Comparison of ENCODE assay signal across 9 cellular contexts in the genomic region with DNA sequence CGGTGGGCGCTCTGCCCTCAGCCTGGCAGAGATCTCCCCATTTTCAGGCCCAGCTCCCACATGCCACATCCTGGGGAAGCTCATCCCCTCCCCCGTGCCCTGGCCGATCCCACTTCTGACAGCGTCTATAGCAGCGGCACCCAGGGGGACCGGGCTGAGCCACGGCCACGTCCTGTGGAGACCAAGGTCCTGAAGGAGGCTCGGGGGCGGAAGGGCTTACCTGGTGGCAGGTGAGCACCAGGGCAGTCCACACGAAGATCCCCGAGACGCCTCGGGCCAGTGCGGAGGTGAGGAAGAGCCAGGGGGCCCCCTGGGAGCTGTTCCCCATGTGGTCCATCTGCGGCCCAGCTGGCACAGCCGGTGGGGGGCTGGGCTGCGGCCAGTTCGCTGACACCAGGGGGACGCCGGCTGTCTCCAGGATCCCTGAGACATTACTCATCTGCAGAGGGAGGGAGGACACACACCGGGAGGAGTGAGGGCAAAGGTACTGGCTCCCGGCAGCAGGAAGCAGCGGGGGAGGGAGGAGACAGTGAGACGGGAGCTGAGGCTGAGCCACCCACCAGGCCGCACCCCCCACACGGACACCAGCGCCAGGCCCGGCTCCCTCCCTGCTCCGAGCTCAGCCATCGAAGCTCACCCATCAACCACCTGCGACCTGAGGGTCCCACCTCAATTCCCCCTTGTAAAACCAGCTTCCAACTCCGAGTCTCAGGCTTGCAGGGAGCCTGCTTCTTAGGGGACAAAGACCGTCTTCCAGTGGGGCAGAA. TPM values are rescaled to one million over a fixed set of nuclear protein-coding genes. Genes with fewer than 3 reads are reported as not detected.
A peak's percentile ranks its signal among the peaks of the same experiment; 100 is the strongest.
DNase-seq lines count a peak whose midpoint lies in the region; ATAC-seq and TF ChIP-seq lines count a peak whose summit lies in the region.
"Had no signal": no experiment of that assay in that cellular context is flagged by ENCODE, and none has a peak within 500 bp of the region (broad histone marks: within the 10 kb centered on the region; RNA-seq: fewer than 3 reads in every experiment).

No MANE protein-coding gene starts in this region.

- intact Hi-C loops in activated T-helper 1 cell treated with anti-CD3 and anti-CD28 coated beads, Interleukin-12 subunit alpha, Interleukin-12 subunit beta, Interleukin-2, Interleukin-4 antibody, amounts not matched to agents 30 ng/mL and 10 ng/mL and 1 ng/mL, durations not matched to agents 14 hours and 24 hours and 36 hours (cut with micrococcal nuclease) = no loop called here

- peak overlapping the region; percentile 10 for H3K27ac Mint-ChIP-seq in osteocyte (ENCODE audit: unreplicated experiment)
- no peak overlapping the region for H3K27ac Mint-ChIP-seq in activated T-helper 1 cell treated with anti-CD3 and anti-CD28 coated beads, Interleukin-12 subunit alpha, Interleukin-12 subunit beta, Interleukin-2, Interleukin-4 antibody, amounts not matched to agents 30 ng/mL and 10 ng/mL and 1 ng/mL, durations not matched to agents 14 hours and 24 hours and 36 hours

- no peaks in the 10 kb centered on the region for H3K27me3 ChIP-seq in endocrine pancreas (ENCODE audit: control insufficient read depth, insufficient read depth, low read length)

- H3K9me3 ChIP-seq in endocrine pancreas (ENCODE audit: control insufficient read depth, low read length) = no peaks in the 10 kb centered on the region

- H3K9me3 Mint-ChIP-seq in osteocyte (ENCODE audit: unreplicated experiment) = no peaks in the 10 kb centered on the region
- no peaks in the 10 kb centered on the region for H3K9me3 Mint-ChIP-seq in activated T-helper 1 cell treated with anti-CD3 and anti-CD28 coated beads, Interleukin-12 subunit alpha, Interleukin-12 subunit beta, Interleukin-2, Interleukin-4 antibody, amounts not matched to agents 30 ng/mL and 10 ng/mL and 1 ng/mL, durations not matched to agents 14 hours and 24 hours and 36 hours

- peaks cover 15% of the 10 kb centered on the region for H3K4me1 Mint-ChIP-seq in osteocyte (ENCODE audit: unreplicated experiment)
- no peaks in the 10 kb centered on the region for H3K4me1 Mint-ChIP-seq in activated T-helper 1 cell treated with anti-CD3 and anti-CD28 coated beads, Interleukin-12 subunit alpha, Interleukin-12 subunit beta, Interleukin-2, Interleukin-4 antibody, amounts not matched to agents 30 ng/mL and 10 ng/mL and 1 ng/mL, durations not matched to agents 14 hours and 24 hours and 36 hours (ENCODE audit: low read depth)

- no peak for ATAC-seq in HG03442 (IDR thresholded peaks at IDR 0.05; ENCODE audit: unreplicated experiment)
- ATAC-seq in HG02870 (IDR thresholded peaks at IDR 0.05; ENCODE audit: unreplicated experiment) = no peak

- H3K36me3 ChIP-seq in endocrine pancreas (ENCODE audit: control insufficient read depth, insufficient read depth, low read length) = no peaks in the 10 kb centered on the region

- H3K4me3 ChIP-seq in endocrine pancreas (ENCODE audit: control insufficient read depth, insufficient read depth, low read length) = no peak overlapping the region

- peak overlapping the region; percentile 86 for H3K9ac ChIP-seq in endocrine pancreas (ENCODE audit: control insufficient read depth, insufficient read depth, low read length)

- H3K4me1 ChIP-seq in endocrine pancreas (ENCODE audit: control insufficient read depth, insufficient read depth, low read length) = no peaks in the 10 kb centered on the region

- no peaks in the 10 kb centered on the region for H3K27me3 Mint-ChIP-seq in osteocyte (ENCODE audit: unreplicated experiment)
- H3K27me3 Mint-ChIP-seq in activated T-helper 1 cell treated with anti-CD3 and anti-CD28 coated beads, Interleukin-12 subunit alpha, Interleukin-12 subunit beta, Interleukin-2, Interleukin-4 antibody, amounts not matched to agents 30 ng/mL and 10 ng/mL and 1 ng/mL, durations not matched to agents 14 hours and 24 hours and 36 hours (ENCODE audit: insufficient read depth) = no peaks in the 10 kb centered on the region

- DNase-seq in EH (ENCODE audit: low read depth) = peak; percentile 95
- DNase-seq in NCI-H2171 (lab: John Stamatoyannopoulos, UW) = peak; percentile 76
- no peak for DNase-seq in osteocyte (ENCODE audit: extremely low spot score, unreplicated experiment)
- no peak for DNase-seq in NCI-H446 treated with DMSO at 0.1 percent for 48 hours (lab: John Stamatoyannopoulos, UW)
- DNase-seq in activated T-helper 1 cell treated with anti-CD3 and anti-CD28 coated beads, Interleukin-12 subunit alpha, Interleukin-12 subunit beta, Interleukin-2, Interleukin-4 antibody, amounts not matched to agents 30 ng/mL and 10 ng/mL and 1 ng/mL, durations not matched to agents 14 hours and 24 hours and 36 hours (ENCODE audit: low spot score) = no peak

- no peaks in the 10 kb centered on the region for H3K36me3 Mint-ChIP-seq in osteocyte (ENCODE audit: unreplicated experiment)
- H3K36me3 Mint-ChIP-seq in activated T-helper 1 cell treated with anti-CD3 and anti-CD28 coated beads, Interleukin-12 subunit alpha, Interleukin-12 subunit beta, Interleukin-2, Interleukin-4 antibody, amounts not matched to agents 30 ng/mL and 10 ng/mL and 1 ng/mL, durations not matched to agents 14 hours and 24 hours and 36 hours (ENCODE audit: low read depth) = no peaks in the 10 kb centered on the region

- no peak overlapping the region for H3K4me3 Mint-ChIP-seq in osteocyte (ENCODE audit: unreplicated experiment)
- no peak overlapping the region for H3K4me3 Mint-ChIP-seq in activated T-helper 1 cell treated with anti-CD3 and anti-CD28 coated beads, Interleukin-12 subunit alpha, Interleukin-12 subunit beta, Interleukin-2, Interleukin-4 antibody, amounts not matched to agents 30 ng/mL and 10 ng/mL and 1 ng/mL, durations not matched to agents 14 hours and 24 hours and 36 hours

- TF ChIP-seq CTCF in osteocyte (IDR thresholded peaks at IDR 0.05) = no peak

RNA-seq across cellular contexts. Expression of a gene that starts 0.8 kb away (rescaled TPM):
- total RNA-seq in osteocyte = 0.27 and 0.29 TPM in 2 replicates
- total RNA-seq in activated T-helper 1 cell treated with anti-CD3 and anti-CD28 coated beads, Interleukin-12 subunit alpha, Interleukin-12 subunit beta, Interleukin-2, Interleukin-4 antibody, amounts not matched to agents 30 ng/mL and 10 ng/mL and 1 ng/mL, durations not matched to agents 14 hours and 24 hours and 36 hours = 0.03 TPM in 1 of 2 replicates, not detected in the other
- total RNA-seq: frontal cortex had no signal

RNA-seq across cellular contexts. Expression of a gene that starts 14.6 kb away (rescaled TPM):
- total RNA-seq in osteocyte = 25.6 and 28.9 TPM in 2 replicates
- 55.7 and 56.0 TPM in 2 replicates for total RNA-seq in activated T-helper 1 cell treated with anti-CD3 and anti-CD28 coated beads, Interleukin-12 subunit alpha, Interleukin-12 subunit beta, Interleukin-2, Interleukin-4 antibody, amounts not matched to agents 30 ng/mL and 10 ng/mL and 1 ng/mL, durations not matched to agents 14 hours and 24 hours and 36 hours

RNA-seq across cellular contexts. Expression of a gene that starts 24.7 kb away (rescaled TPM):
- 19.9 and 23.0 TPM in 2 replicates for total RNA-seq in osteocyte
- total RNA-seq in activated T-helper 1 cell treated with anti-CD3 and anti-CD28 coated beads, Interleukin-12 subunit alpha, Interleukin-12 subunit beta, Interleukin-2, Interleukin-4 antibody, amounts not matched to agents 30 ng/mL and 10 ng/mL and 1 ng/mL, durations not matched to agents 14 hours and 24 hours and 36 hours = 48.1 and 51.7 TPM in 2 replicates

RNA-seq across cellular contexts. Expression of a gene that starts 51.0 kb away (rescaled TPM):
- total RNA-seq in osteocyte = 111 and 121 TPM in 2 replicates
- 94.3 and 97.9 TPM in 2 replicates for total RNA-seq in activated T-helper 1 cell treated with anti-CD3 and anti-CD28 coated beads, Interleukin-12 subunit alpha, Interleukin-12 subunit beta, Interleukin-2, Interleukin-4 antibody, amounts not matched to agents 30 ng/mL and 10 ng/mL and 1 ng/mL, durations not matched to agents 14 hours and 24 hours and 36 hours

Comparison
In these comparisons a context has a peak if more than half of its experiments do, and no peak if none do; other contexts are left out.
1. DNase-seq: peak in EH (single experiment) and NCI-H2171 (single experiment); none in osteocyte (single experiment), NCI-H446 treated with DMSO at 0.1 percent for 48 hours (single experiment) and activated T-helper 1 cell treated with anti-CD3 and anti-CD28 coated beads, Interleukin-12 subunit alpha, Interleukin-12 subunit beta, Interleukin-2, Interleukin-4 antibody, amounts not matched to agents 30 ng/mL and 10 ng/mL and 1 ng/mL, durations not matched to agents 14 hours and 24 hours and 36 hours (single experiment).